Comparison of ENCODE assay signal across 10 cellular contexts in genomic region chr11:61918251-61919112, GRCh38. TPM values are rescaled to one million over a fixed set of nuclear protein-coding genes. Genes with fewer than 3 reads are reported as not detected.
DNase-seq lines count a peak whose midpoint lies in the region; ATAC-seq and TF ChIP-seq lines count a peak whose summit lies in the region.
"Had no signal": no experiment of that assay in that cellular context is flagged by ENCODE, and none has a peak within 500 bp of the region (broad histone marks: within the 10 kb centered on the region; RNA-seq: fewer than 3 reads in every experiment).

No MANE protein-coding gene starts in this region.

- H3K4me3 ChIP-seq in CD4-positive, alpha-beta memory T cell (ENCODE audit: low read length in 2 of 2) = no peak overlapping the region
- H3K4me3 ChIP-seq in KMS-11 (IDR thresholded peaks at IDR 0.05; ENCODE audit: insufficient read depth, low read depth, low read length) = no peak overlapping the region
- peak overlapping the region in 8 of 12 donors; percentile 57 to 85 (median 72) for H3K4me3 ChIP-seq in heart left ventricle
- no peak overlapping the region for H3K4me3 ChIP-seq in prostate gland
- no peak overlapping the region for H3K4me3 ChIP-seq in Karpas-422 (ENCODE audit: low read length)

- H2AFZ ChIP-seq in KMS-11 (ENCODE audit: low read depth) (peak overlapping the region; percentile 88; the same call in 1 of the 2 replicates), Karpas-422 (ENCODE audit: low read length) (no peak overlapping the region)

- H3K27me3 ChIP-seq in CD4-positive, alpha-beta memory T cell (ENCODE audit: insufficient read depth, low read length) = peaks cover 8% of the 10 kb centered on the region
- no peaks in the 10 kb centered on the region for H3K27me3 ChIP-seq in KMS-11 (ENCODE audit: insufficient read depth, low read depth)
- H3K27me3 ChIP-seq in heart left ventricle = peaks cover 0 to 5% (median 0%) of the 10 kb centered on the region in 9 donors
- no peaks in the 10 kb centered on the region for H3K27me3 ChIP-seq in prostate gland (replicated peaks; ENCODE audit: insufficient read depth)
- no peaks in the 10 kb centered on the region for H3K27me3 ChIP-seq in Karpas-422 (ENCODE audit: low read length)

- H3K27ac Mint-ChIP-seq in CD4-positive, alpha-beta memory T cell = peak overlapping the region in 1 of 7 donors; percentile 22

- H3K9me3 ChIP-seq in CD4-positive, alpha-beta memory T cell (ENCODE audit: control insufficient read depth in 1 of 2, low read length in 2 of 2) = no peaks in the 10 kb centered on the region
- H3K9me3 ChIP-seq in heart left ventricle (no peaks in the 10 kb centered on the region), prostate gland (no peaks in the 10 kb centered on the region), Karpas-422 (ENCODE audit: low read length) (no peaks in the 10 kb centered on the region)

- intact Hi-C loops in CD4-positive, alpha-beta memory T cell (cut with micrococcal nuclease) = no loop called here
- intact Hi-C loops in heart left ventricle (cut with DNase I) = no loop called here
- intact Hi-C loops in prostate gland (cut with DNase I) = no loop called here

- no peak for DNase-seq in CD4-positive, alpha-beta memory T cell
- DNase-seq in heart left ventricle (peak in 1 of 5 donors; percentile 80), prostate gland (ENCODE audit: low spot score) (no peak), Karpas-422 (no peak), NCI-H1436 (lab: John Stamatoyannopoulos, UW) (no peak), HT-29 (ENCODE audit: low spot score) (no peak)
- DNase-seq: central memory CD4-positive, alpha-beta T cell had no signal

- ATAC-seq in heart left ventricle (peak in 2 of 4 donors; percentile 0 to 29), HG02852 (IDR thresholded peaks at IDR 0.05; ENCODE audit: unreplicated experiment) (no peak)

- H3K4me2 ChIP-seq in KMS-11 = peak overlapping the region; percentile 71
- no peak overlapping the region for H3K4me2 ChIP-seq in Karpas-422 (ENCODE audit: low read depth, low read length, poor library complexity, severe bottlenecking)

- H3K9ac ChIP-seq in KMS-11 = no peak overlapping the region; the same call in 1 of the 2 replicates
- H3K9ac ChIP-seq in Karpas-422 (ENCODE audit: low read length) = no peak overlapping the region

- POLR2A ChIA-PET in CD4-positive, alpha-beta memory T cell (lab: Charles Lee; ENCODE audit: partially characterized antibody) = no interaction called here

- WGBS in heart left ventricle, 4 donors = 79 to 88% (median 83%) methylated on average over 11 to 14 of the region's 14 CpGs
- 88% methylated on average over 14 of the region's 14 CpGs for WGBS in prostate gland

- TF ChIP-seq POLR2A in heart left ventricle (IDR thresholded peaks at IDR 0.05) (no peak), prostate gland (IDR thresholded peaks at IDR 0.05) (no peak)

- peaks cover 3 to 14% (median 9%) of the 10 kb centered on the region in 4 donors for H3K4me1 Mint-ChIP-seq in CD4-positive, alpha-beta memory T cell

- CTCF ChIA-PET in CD4-positive, alpha-beta memory T cell (lab: Charles Lee; ENCODE audit: partially characterized antibody) = no interaction called here

- no peaks in the 10 kb centered on the region for H3K9me2 ChIP-seq in Karpas-422 (replicated peaks; ENCODE audit: insufficient read depth, low read length)

- H3K27me3 Mint-ChIP-seq in CD4-positive, alpha-beta memory T cell = peaks cover 33 to 54% of the 10 kb centered on the region in 2 donors

- H3K79me2 ChIP-seq in KMS-11 (ENCODE audit: insufficient read depth, low read depth) (no peaks in the 10 kb centered on the region), Karpas-422 (ENCODE audit: low read length) (no peaks in the 10 kb centered on the region)

- peak overlapping the region in 7 of 8 donors; percentile 71 to 84 (median 81) for H3K4me3 Mint-ChIP-seq in CD4-positive, alpha-beta memory T cell

- H3K4me1 ChIP-seq in CD4-positive, alpha-beta memory T cell (ENCODE audit: insufficient read depth, low read length) = no peaks in the 10 kb centered on the region
- H3K4me1 ChIP-seq in KMS-11 (ENCODE audit: low read depth, poor library complexity, severe bottlenecking) (peaks cover 8% of the 10 kb centered on the region), heart left ventricle (peaks cover 3 to 69% (median 36%) of the 10 kb centered on the region in 12 donors), prostate gland (replicated peaks) (peaks cover 4% of the 10 kb centered on the region), Karpas-422 (ENCODE audit: low read length) (no peaks in the 10 kb centered on the region)

- no peaks in the 10 kb centered on the region for H3K9me3 Mint-ChIP-seq in CD4-positive, alpha-beta memory T cell

- H3K27ac ChIP-seq in CD4-positive, alpha-beta memory T cell (ENCODE audit: low read depth, low read length) = no peak overlapping the region
- H3K27ac ChIP-seq in KMS-11 (no peak overlapping the region), heart left ventricle (peak overlapping the region in 11 of 12 donors; percentile 62 to 92 (median 78)), prostate gland (peak overlapping the region; percentile 55 to 61), Karpas-422 (ENCODE audit: low read length) (no peak overlapping the region)
- H3K27ac ChIP-seq: SK-N-MC had no signal

- H4K20me1 ChIP-seq in KMS-11 (ENCODE audit: insufficient read depth) = no peaks in the 10 kb centered on the region
- H4K20me1 ChIP-seq in Karpas-422 (ENCODE audit: insufficient read depth, low read depth, low read length) = no peaks in the 10 kb centered on the region

- H3K36me3 ChIP-seq in CD4-positive, alpha-beta memory T cell (ENCODE audit: insufficient read depth, low read length) = no peaks in the 10 kb centered on the region
- no peaks in the 10 kb centered on the region for H3K36me3 ChIP-seq in KMS-11 (ENCODE audit: insufficient read depth)
- no peaks in the 10 kb centered on the region for H3K36me3 ChIP-seq in heart left ventricle
- no peaks in the 10 kb centered on the region for H3K36me3 ChIP-seq in prostate gland
- H3K36me3 ChIP-seq in Karpas-422 (ENCODE audit: insufficient read depth, low read length) = no peaks in the 10 kb centered on the region

- no peak for TF ChIP-seq CTCF in KMS-11 (conservative IDR thresholded peaks at IDR 0.05; ENCODE audit: low read depth, low read length)
- no peak for TF ChIP-seq CTCF in heart left ventricle (IDR thresholded peaks at IDR 0.05)
- TF ChIP-seq CTCF in prostate gland (IDR thresholded peaks at IDR 0.05) = no peak

- H3K36me3 Mint-ChIP-seq in CD4-positive, alpha-beta memory T cell = no peaks in the 10 kb centered on the region

RNA-seq across cellular contexts. Expression of gene RAB3IL1, which starts 1.1 kb away (rescaled TPM):
- under 1 TPM; 0.44 to 0.53 TPM for total RNA-seq in CD4-positive, alpha-beta memory T cell
- polyA plus RNA-seq in CD4-positive, alpha-beta memory T cell = not detected
- 10 to 100 TPM in 3 of 9 donors, 1 to 10 TPM in 6; 4.7 to 22.0 (median 7.7) TPM for total RNA-seq in heart left ventricle
- 1 to 10 TPM; 6.0 to 7.5 TPM for polyA plus RNA-seq in heart left ventricle
- total RNA-seq in prostate gland = 10 to 100 TPM in 1 of 2 donors, 1 to 10 TPM in 1; 3.5 to 53.0 TPM
- total RNA-seq in Karpas-422 (2014; rRNA removed; shearing (Covaris generic); ENCODE audit: low replicate concordance) = not detected in 2 replicates
- 1.6 TPM in 1 of 2 replicates, not detected in the other for total RNA-seq in HT-29 (2014; rRNA removed; shearing (Covaris generic))

RNA-seq across cellular contexts. Expression of gene FADS3, which starts 27.1 kb away (rescaled TPM):
- total RNA-seq in CD4-positive, alpha-beta memory T cell = 1 to 10 TPM; 5.9 to 7.8 TPM
- 1 to 10 TPM; 2.9 to 3.0 TPM for polyA plus RNA-seq in CD4-positive, alpha-beta memory T cell
- total RNA-seq in heart left ventricle (100 to 1,000 TPM in 3 of 9 donors, 10 to 100 TPM in 6; 53.2 to 147 (median 79.6) TPM), prostate gland (10 to 100 TPM; 18.5 to 74.9 TPM)
- polyA plus RNA-seq in heart left ventricle = 100 to 1,000 TPM in 1 of 2 donors, 10 to 100 TPM in 1; 65.6 to 237 TPM
- 39.5 and 70.4 TPM in 2 replicates for total RNA-seq in Karpas-422 (2014; rRNA removed; shearing (Covaris generic); ENCODE audit: low replicate concordance)
- 42.2 and 44.0 TPM in 2 replicates for total RNA-seq in HT-29 (2014; rRNA removed; shearing (Covaris generic))

RNA-seq across cellular contexts. Expression of gene BEST1, which starts 31.7 kb away (rescaled TPM):
- under 1 TPM; 0.26 to 0.50 TPM for total RNA-seq in CD4-positive, alpha-beta memory T cell
- 1 to 10 TPM; 1.3 TPM for polyA plus RNA-seq in CD4-positive, alpha-beta memory T cell
- total RNA-seq in heart left ventricle = 1 to 10 TPM in 4 of 9 donors, under 1 TPM in 5; 0.64 to 4.4 (median 0.94) TPM
- polyA plus RNA-seq in heart left ventricle = 1 to 10 TPM; 2.1 to 2.8 TPM
- total RNA-seq in prostate gland = 10 to 100 TPM in 1 of 2 donors, 1 to 10 TPM in 1; 1.5 to 18.0 TPM
- total RNA-seq in Karpas-422 (2014; rRNA removed; shearing (Covaris generic); ENCODE audit: low replicate concordance) = 1.7 and 1.9 TPM in 2 replicates
- 0.46 TPM in 1 of 2 replicates, not detected in the other for total RNA-seq in HT-29 (2014; rRNA removed; shearing (Covaris generic))

RNA-seq across cellular contexts. Expression of gene FTH1, which starts 49.0 kb away (rescaled TPM):
- total RNA-seq in CD4-positive, alpha-beta memory T cell = 100 to 1,000 TPM; 695 to 763 TPM
- 1,000 to 10,000 TPM; 3,123 to 3,378 TPM for polyA plus RNA-seq in CD4-positive, alpha-beta memory T cell
- total RNA-seq in heart left ventricle (1,000 to 10,000 TPM; 1,764 to 5,397 (median 2,454) TPM), prostate gland (1,000 to 10,000 TPM; 1,344 to 1,560 TPM)
- 1,000 to 10,000 TPM; 2,334 to 3,498 TPM for polyA plus RNA-seq in heart left ventricle
- 209 and 392 TPM in 2 replicates for total RNA-seq in Karpas-422 (2014; rRNA removed; shearing (Covaris generic); ENCODE audit: low replicate concordance)
- 1,803 and 2,077 TPM in 2 replicates for total RNA-seq in HT-29 (2014; rRNA removed; shearing (Covaris generic))

Comparison
In these comparisons a context has a peak if more than half of its experiments do, and no peak if none do; other contexts are left out.
1. H3K27ac ChIP-seq: peak in heart left ventricle (11 of 12) and prostate gland (2 of 2); none in CD4-positive, alpha-beta memory T cell (single experiment), KMS-11 (single experiment) and Karpas-422 (single experiment).
2. H3K4me3 ChIP-seq: peak in heart left ventricle (8 of 12); none in CD4-positive, alpha-beta memory T cell (0 of 2), KMS-11 (single experiment), prostate gland (0 of 2) and Karpas-422 (single experiment).